2 cellular contexts compared by ENCODE assay signal in genomic region chr11:102727890-102728289, GRCh38.
TF ChIP-seq lines count a peak whose summit lies in the region.

No MANE protein-coding gene starts in this region.

TF ChIP-seq in HepG2, 621 proteins besides CTCF, POLR2A, EP300 and RAD21 (continues in another document):
- TF ChIP-seq ZNF12 (CRISPR knock-in tag; IDR thresholded peaks at IDR 0.05): no peak
- no peak for TF ChIP-seq ZBTB34 (CRISPR knock-in tag; IDR thresholded peaks at IDR 0.05)
- TF ChIP-seq NFRKB (IDR thresholded peaks at IDR 0.05): no peak
- no peak for TF ChIP-seq KDM6A (CRISPR knock-in tag; IDR thresholded peaks at IDR 0.05; ENCODE audit: low read depth)
- TF ChIP-seq PRDM4 (CRISPR knock-in tag; IDR thresholded peaks at IDR 0.05; ENCODE audit: borderline replicate concordance): no peak
- no peak for TF ChIP-seq CHD4 (IDR thresholded peaks at IDR 0.05; ENCODE audit: borderline replicate concordance, low read length)
- TF ChIP-seq SNAPC4 (CRISPR knock-in tag; IDR thresholded peaks at IDR 0.05): no peak

TF ChIP-seq in SK-N-SH treated with all-trans-retinoic acid at 6 μM for 48 hours, 23 proteins besides CTCF, POLR2A, EP300 and RAD21:
- TF ChIP-seq, protein P1, sequence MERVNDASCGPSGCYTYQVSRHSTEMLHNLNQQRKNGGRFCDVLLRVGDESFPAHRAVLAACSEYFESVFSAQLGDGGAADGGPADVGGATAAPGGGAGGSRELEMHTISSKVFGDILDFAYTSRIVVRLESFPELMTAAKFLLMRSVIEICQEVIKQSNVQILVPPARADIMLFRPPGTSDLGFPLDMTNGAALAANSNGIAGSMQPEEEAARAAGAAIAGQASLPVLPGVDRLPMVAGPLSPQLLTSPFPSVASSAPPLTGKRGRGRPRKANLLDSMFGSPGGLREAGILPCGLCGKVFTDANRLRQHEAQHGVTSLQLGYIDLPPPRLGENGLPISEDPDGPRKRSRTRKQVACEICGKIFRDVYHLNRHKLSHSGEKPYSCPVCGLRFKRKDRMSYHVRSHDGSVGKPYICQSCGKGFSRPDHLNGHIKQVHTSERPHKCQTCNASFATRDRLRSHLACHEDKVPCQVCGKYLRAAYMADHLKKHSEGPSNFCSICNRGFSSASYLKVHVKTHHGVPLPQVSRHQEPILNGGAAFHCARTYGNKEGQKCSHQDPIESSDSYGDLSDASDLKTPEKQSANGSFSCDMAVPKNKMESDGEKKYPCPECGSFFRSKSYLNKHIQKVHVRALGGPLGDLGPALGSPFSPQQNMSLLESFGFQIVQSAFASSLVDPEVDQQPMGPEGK (CRISPR knock-in tag; IDR thresholded peaks at IDR 0.05; ENCODE audit: borderline replicate concordance): no peak
- TF ChIP-seq TSHZ2 (CRISPR knock-in tag; IDR thresholded peaks at IDR 0.05) (no peak), ZNF70 (CRISPR knock-in tag; IDR thresholded peaks at IDR 0.05) (no peak), PPARA (CRISPR knock-in tag; IDR thresholded peaks at IDR 0.05; ENCODE audit: borderline replicate concordance) (no peak), RARB (CRISPR knock-in tag; IDR thresholded peaks at IDR 0.05) (no peak), ARNTL (CRISPR knock-in tag; IDR thresholded peaks at IDR 0.05; ENCODE audit: borderline replicate concordance, low read depth) (no peak), OSR1 (CRISPR knock-in tag; IDR thresholded peaks at IDR 0.05) (no peak), ZNF565 (CRISPR knock-in tag; conservative IDR thresholded peaks at IDR 0.05; ENCODE audit: low read depth) (no peak), GLIS3 (CRISPR knock-in tag; IDR thresholded peaks at IDR 0.05) (no peak), CSDC2 (CRISPR knock-in tag; IDR thresholded peaks at IDR 0.05) (no peak), ZNF8 (CRISPR knock-in tag; IDR thresholded peaks at IDR 0.05) (no peak), ISL1 (CRISPR knock-in tag; IDR thresholded peaks at IDR 0.05) (no peak)
